ENCODE assay signal across 24 cellular contexts in genomic region chr6:156191895-156192294, GRCh38.
A peak's percentile ranks its signal among the peaks of the same experiment; 100 is the strongest.
DNase-seq lines count a peak whose midpoint lies in the region; ATAC-seq, FAIRE-seq and TF ChIP-seq lines count a peak whose summit lies in the region.
"Had no signal": no experiment of that assay in that cellular context is flagged by ENCODE, and none has a peak within 500 bp of the region (broad histone marks: within the 10 kb centered on the region; RNA-seq: fewer than 3 reads in every experiment).

No MANE protein-coding gene starts in this region.

- no peak for FAIRE-seq in D721Med (lab: Jason Lieb, UNC)
- FAIRE-seq: HepG2, RCC 7860 had no signal

- ATAC-seq in GM19455 (IDR thresholded peaks at IDR 0.05; ENCODE audit: unreplicated experiment) (peak; percentile 57), HG02973 (IDR thresholded peaks at IDR 0.05; ENCODE audit: unreplicated experiment) (peak; percentile 71), GM18858 (IDR thresholded peaks at IDR 0.05; ENCODE audit: unreplicated experiment) (no peak), GM18870 (IDR thresholded peaks at IDR 0.05; ENCODE audit: unreplicated experiment) (no peak)
- ATAC-seq: gastrocnemius medialis, HCT116, HepG2, left colon, psoas muscle, SK-N-SH treated with all-trans-retinoic acid at 6 μM for 48 hours had no signal

- peaks cover 1% of the 10 kb centered on the region for H3K9me3 Mint-ChIP-seq in activated naive CD8-positive, alpha-beta T cell treated with anti-CD3 and anti-CD28 coated beads for 36 hours
- H3K9me3 Mint-ChIP-seq: neural progenitor cell had no signal

- in situ Hi-C loops in GM13977 (cut with MboI; ENCODE audit: low pct_unique_long_range_greater_than_20kb, low sequenced_read_pairs, unreplicated experiment): no loop called here

- H3K27ac Mint-ChIP-seq in activated naive CD8-positive, alpha-beta T cell treated with anti-CD3 and anti-CD28 coated beads for 36 hours: peak overlapping the region; percentile 78
- H3K27ac Mint-ChIP-seq: activated CD4-positive, alpha-beta T cell treated with anti-CD3 and anti-CD28 coated beads, Interleukin-2, amount 10 ng/mL, durations not matched to agents 24 days and 14 days; neural progenitor cell had no signal

- H3K4me3 Mint-ChIP-seq in activated naive CD8-positive, alpha-beta T cell treated with anti-CD3 and anti-CD28 coated beads for 36 hours: no peak overlapping the region
- H3K4me3 Mint-ChIP-seq: activated CD4-positive, alpha-beta T cell treated with anti-CD3 and anti-CD28 coated beads, Interleukin-2, amount 10 ng/mL, durations not matched to agents 24 days and 14 days; neural progenitor cell had no signal

- no peaks in the 10 kb centered on the region for H3K27me3 Mint-ChIP-seq in activated naive CD8-positive, alpha-beta T cell treated with anti-CD3 and anti-CD28 coated beads for 36 hours
- H3K27me3 Mint-ChIP-seq: activated CD4-positive, alpha-beta T cell treated with anti-CD3 and anti-CD28 coated beads, Interleukin-2, amount 10 ng/mL, durations not matched to agents 24 days and 14 days had no signal

- peaks cover 14% of the 10 kb centered on the region for H3K4me1 Mint-ChIP-seq in activated naive CD8-positive, alpha-beta T cell treated with anti-CD3 and anti-CD28 coated beads for 36 hours
- H3K4me1 Mint-ChIP-seq: neural progenitor cell had no signal

- TF ChIP-seq CTCF in GM13977 (IDR thresholded peaks at IDR 0.05; ENCODE audit: extremely low read depth, insufficient read depth, missing control alignments) (no peak), D721Med (IDR thresholded peaks at IDR 0.05; ENCODE audit: insufficient read depth, missing control alignments) (no peak)

- DNase-seq in GM13977 (ENCODE audit: low spot score) (peak; percentile 15), D721Med (ENCODE audit: insufficient read length, low spot score) (no peak)
- no peak for DNase-seq in activated naive CD8-positive, alpha-beta T cell treated with anti-CD3 and anti-CD28 coated beads for 36 hours
- DNase-seq: activated CD4-positive, alpha-beta T cell treated with anti-CD3 and anti-CD28 coated beads, Interleukin-2, amount 10 ng/mL, durations not matched to agents 24 days and 14 days; aorta; BE2C; DMS153; gastrocnemius medialis; GF-D8; left colon; NCI-H1436; NCI-H774; psoas muscle; stimulated activated CD4-positive, alpha-beta T cell treated with anti-CD3 and anti-CD28 coated beads, Interleukin-4, amount 100 ng/mL, for 24 hours; testis had no signal

- peaks cover 3% of the 10 kb centered on the region for H3K36me3 Mint-ChIP-seq in activated naive CD8-positive, alpha-beta T cell treated with anti-CD3 and anti-CD28 coated beads for 36 hours
- H3K36me3 Mint-ChIP-seq: neural progenitor cell had no signal

Comparison
In these comparisons a context has a peak if more than half of its experiments do, and no peak if none do; other contexts are left out.
1. ATAC-seq: peak in GM19455 (single experiment) and HG02973 (single experiment); none in GM18858 (single experiment) and GM18870 (single experiment).